ENCODE assay signal across 7 cellular contexts in the genomic region with DNA sequence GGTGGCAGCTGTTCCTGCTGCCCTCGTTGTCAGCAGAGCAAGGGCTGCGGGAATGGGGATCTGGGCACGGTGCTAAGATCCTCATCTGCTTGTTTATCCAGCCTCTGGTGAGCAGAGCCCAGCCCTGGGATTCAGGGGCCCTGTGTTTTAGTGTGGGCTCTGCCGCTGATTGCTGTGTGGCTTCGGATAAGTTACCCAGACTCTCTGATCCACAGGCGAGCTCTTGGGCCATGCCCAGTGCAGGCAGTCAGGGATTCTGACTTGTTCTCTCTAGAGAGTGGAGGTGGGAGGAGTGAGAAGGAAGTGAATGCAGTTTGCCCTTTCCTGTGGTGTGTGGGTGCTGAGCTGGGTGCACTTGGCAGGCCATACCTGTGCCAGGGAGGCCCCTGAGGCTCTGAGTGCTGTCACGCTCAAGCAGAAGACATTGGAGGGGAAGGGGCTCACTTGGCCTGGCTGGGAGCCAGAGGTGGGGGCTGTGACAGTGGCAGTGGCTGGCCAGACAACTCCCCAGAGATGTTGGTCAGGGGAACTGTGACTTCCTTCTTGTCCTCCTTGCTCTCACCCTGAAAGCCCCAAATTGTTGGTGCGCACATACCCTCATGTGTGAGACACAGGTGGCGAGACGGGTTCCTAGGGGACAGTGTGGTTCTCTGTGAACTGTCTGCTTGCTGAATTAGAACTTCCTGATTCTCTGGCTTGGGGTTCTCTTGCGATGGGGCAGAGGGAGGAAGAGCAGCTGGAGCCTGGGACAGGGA. TPM values are rescaled to one million over a fixed set of nuclear protein-coding genes. Genes with fewer than 3 reads are reported as not detected.
DNase-seq lines count a peak whose midpoint lies in the region; ATAC-seq and TF ChIP-seq lines count a peak whose summit lies in the region.

No MANE protein-coding gene starts in this region.

- TF ChIP-seq CTCF in mucosa of descending colon (IDR thresholded peaks at IDR 0.05) (no peak), tibial nerve (IDR thresholded peaks at IDR 0.05) (no peak)

- H3K27ac Mint-ChIP-seq in T-helper 17 cell, result peak overlapping the region; percentile 97

- H3K36me3 ChIP-seq in mucosa of descending colon (ENCODE audit: low read depth) (no peaks in the 10 kb centered on the region), tibial nerve (peaks cover 0 to 42% (median 0%) of the 10 kb centered on the region in 3 donors)

- H3K4me1 Mint-ChIP-seq in T-helper 17 cell, result peaks cover 50% of the 10 kb centered on the region

- H3K4me3 ChIP-seq in mucosa of descending colon, result no peak overlapping the region
- no peak overlapping the region for H3K4me3 ChIP-seq in tibial nerve

- peak; percentile 54 for ATAC-seq in GM19025 (IDR thresholded peaks at IDR 0.05; ENCODE audit: low read depth, unreplicated experiment)
- ATAC-seq in HG02798 (IDR thresholded peaks at IDR 0.05; ENCODE audit: poor library complexity, unreplicated experiment), result peak; percentile 63
- ATAC-seq in T-helper 17 cell, result peak; percentile 57
- ATAC-seq in mucosa of descending colon, result peak; percentile 68

- H3K9me3 ChIP-seq in T-helper 17 cell (ENCODE audit: control insufficient read depth, low read length, poor library complexity, severe bottlenecking), result no peaks in the 10 kb centered on the region
- H3K9me3 ChIP-seq in mucosa of descending colon, result no peaks in the 10 kb centered on the region
- no peaks in the 10 kb centered on the region for H3K9me3 ChIP-seq in tibial nerve

- H3K27me3 Mint-ChIP-seq in T-helper 17 cell, result no peaks in the 10 kb centered on the region

- peak overlapping the region; percentile 74 for H3K4me3 Mint-ChIP-seq in T-helper 17 cell

- H3K4me1 ChIP-seq in mucosa of descending colon (ENCODE audit: low read depth), result peaks cover 8% of the 10 kb centered on the region
- peaks cover 0 to 23% (median 5%) of the 10 kb centered on the region in 4 donors for H3K4me1 ChIP-seq in tibial nerve

- no peaks in the 10 kb centered on the region for H3K27me3 ChIP-seq in tibial nerve

- DNase-seq in T-helper 17 cell (no peak), mucosa of descending colon (no peak), LoVo (ENCODE audit: low spot score) (no peak), GM03348 (ENCODE audit: low spot score) (no peak), tibial nerve (ENCODE audit: low spot score in 2 of 2) (no peak)

- no peak for TF ChIP-seq EP300 in tibial nerve (IDR thresholded peaks at IDR 0.05)

- H3K27ac ChIP-seq in tibial nerve, result peak overlapping the region in 1 of 4 donors; percentile 25

- no peak for TF ChIP-seq POLR2A in tibial nerve (IDR thresholded peaks at IDR 0.05)

- intact Hi-C loops in mucosa of descending colon (cut with DNase I, micrococcal nuclease), result no loop called here

- H3K36me3 Mint-ChIP-seq in T-helper 17 cell (ENCODE audit: low read depth), result peaks cover 2% of the 10 kb centered on the region

- 82% methylated on average over 11 of the region's 11 CpGs for WGBS in tibial nerve, 2 donors

RNA-seq across cellular contexts. Expression of a gene that starts 43.7 kb away (rescaled TPM):
- total RNA-seq in T-helper 17 cell, result 100 to 1,000 TPM; 112 to 146 TPM
- 10 to 100 TPM; 27.2 to 43.2 (median 29.6) TPM for total RNA-seq in mucosa of descending colon
- total RNA-seq in tibial nerve, result 10 to 100 TPM; 27.9 to 49.4 (median 43.4) TPM
